In the genomic region with DNA sequence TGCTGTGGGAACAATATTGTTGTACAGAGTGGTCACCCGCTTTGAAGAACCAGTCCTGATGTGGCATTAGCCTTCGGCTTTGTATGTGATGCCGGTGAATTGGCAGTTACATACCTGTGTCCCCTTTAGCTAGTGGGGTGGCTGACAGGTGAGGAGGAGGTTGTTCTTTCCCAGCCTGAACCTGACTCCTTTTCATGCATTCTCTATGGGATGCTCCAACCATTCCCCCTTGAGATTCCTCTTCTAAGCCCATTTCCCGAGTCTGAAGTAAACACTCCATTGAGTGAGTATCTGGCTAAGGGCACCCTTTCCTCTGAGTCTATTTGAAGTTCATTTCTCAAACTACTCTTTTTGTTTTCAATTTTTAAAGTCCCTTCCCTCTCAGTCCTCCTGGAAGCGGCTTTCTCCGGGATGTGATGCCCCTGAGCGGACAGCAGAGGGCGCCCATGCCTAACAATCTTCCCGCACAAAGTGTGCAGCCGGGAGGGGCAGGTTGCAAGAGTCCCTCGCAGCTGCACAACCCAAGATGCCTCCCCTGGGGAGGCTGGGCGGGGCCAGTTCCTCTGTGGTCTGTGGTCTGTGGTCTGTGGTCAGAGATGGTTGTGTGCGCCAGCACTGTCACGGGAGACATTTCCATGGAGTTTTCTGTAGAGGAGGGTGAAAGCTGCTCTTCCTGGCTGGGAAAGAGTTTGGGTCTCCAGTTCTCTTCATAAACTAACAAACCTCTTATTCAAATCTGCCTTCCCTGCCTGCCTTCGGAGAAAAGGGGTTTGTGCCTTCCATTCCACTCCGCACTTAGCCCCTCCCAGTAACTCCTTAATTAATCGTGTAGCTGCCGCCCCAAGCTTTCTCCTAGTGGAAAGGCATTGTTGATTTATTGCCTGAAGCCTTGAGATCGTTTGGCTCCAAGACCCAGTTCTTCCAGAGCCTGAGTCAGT, we compare ENCODE assay signal across 8 cellular contexts. TPM values are rescaled to one million over a fixed set of nuclear protein-coding genes. Genes with fewer than 3 reads are reported as not detected.
A peak's percentile ranks its signal among the peaks of the same experiment; 100 is the strongest.
DNase-seq lines count a peak whose midpoint lies in the region; ATAC-seq and TF ChIP-seq lines count a peak whose summit lies in the region.

No MANE protein-coding gene starts in this region.

- peak overlapping the region; percentile 91 to 99 (median 96) for H3K27ac Mint-ChIP-seq in IgD-negative memory B cell
- peak overlapping the region; percentile 91 for H3K27ac Mint-ChIP-seq in stimulated activated naive CD8-positive, alpha-beta T cell treated with anti-CD3 and anti-CD28 coated beads, Interleukin-15, Interleukin-2, amounts not matched to agents 100 ng/mL and 50 ng/mL, for 24 hours

- peaks cover 0 to 4% (median 0%) of the 10 kb centered on the region in 3 donors for H3K9me3 Mint-ChIP-seq in IgD-negative memory B cell
- no peaks in the 10 kb centered on the region for H3K9me3 Mint-ChIP-seq in activated T-cell treated with anti-CD3 and anti-CD28 coated beads, Interleukin-2, amount 50 U/mL, for 4 hours
- no peaks in the 10 kb centered on the region for H3K9me3 Mint-ChIP-seq in stimulated activated naive CD8-positive, alpha-beta T cell treated with anti-CD3 and anti-CD28 coated beads, Interleukin-15, Interleukin-2, amounts not matched to agents 100 ng/mL and 50 ng/mL, for 24 hours

- no peaks in the 10 kb centered on the region for H3K9me2 ChIP-seq in neural cell (ENCODE audit: insufficient read depth, low read length)

- no peaks in the 10 kb centered on the region for H3K79me2 ChIP-seq in DND-41 (ENCODE audit: insufficient read depth, low read length)
- H3K79me2 ChIP-seq in fibroblast of lung (ENCODE audit: control insufficient read depth, insufficient read depth, low read length), result no peaks in the 10 kb centered on the region
- no peaks in the 10 kb centered on the region for H3K79me2 ChIP-seq in neural cell (replicated peaks; ENCODE audit: insufficient read depth, low read length)

- H3K27ac ChIP-seq in DND-41 (ENCODE audit: low read length) (no peak overlapping the region), fibroblast of lung (ENCODE audit: insufficient read depth, low read length) (no peak overlapping the region), neural cell (ENCODE audit: low read length) (no peak overlapping the region)

- H3K27me3 ChIP-seq in DND-41 (ENCODE audit: insufficient read depth, low read length, poor library complexity), result peaks cover 79% of the 10 kb centered on the region
- peaks cover 16% of the 10 kb centered on the region for H3K27me3 ChIP-seq in fibroblast of lung (ENCODE audit: control insufficient read depth, insufficient read depth, low read length)
- H3K27me3 ChIP-seq in neural cell (ENCODE audit: insufficient read depth, low read depth, low read length), result no peaks in the 10 kb centered on the region

- no peaks in the 10 kb centered on the region for H3K36me3 ChIP-seq in DND-41 (ENCODE audit: insufficient read depth, low read length)
- H3K36me3 ChIP-seq in fibroblast of lung (ENCODE audit: control insufficient read depth, insufficient read depth, low read length), result no peaks in the 10 kb centered on the region
- H3K36me3 ChIP-seq in neural cell (ENCODE audit: insufficient read depth, low read length), result no peaks in the 10 kb centered on the region

- no peaks in the 10 kb centered on the region for H3F3A ChIP-seq in neural cell (ENCODE audit: insufficient read depth, low read length, poor library complexity, severe bottlenecking)

- H3K4me1 ChIP-seq in DND-41 (ENCODE audit: insufficient read depth, low read length) (peaks cover 12% of the 10 kb centered on the region), fibroblast of lung (ENCODE audit: control insufficient read depth, extremely low read depth, insufficient read depth, low read length) (peaks cover 3% of the 10 kb centered on the region)

- H2AFZ ChIP-seq in DND-41 (ENCODE audit: low read depth, low read length), result no peak overlapping the region
- no peak overlapping the region for H2AFZ ChIP-seq in fibroblast of lung (ENCODE audit: low read length)
- H2AFZ ChIP-seq in neural cell (ENCODE audit: low read depth, low read length), result no peak overlapping the region

- no peaks in the 10 kb centered on the region for H3K36me3 Mint-ChIP-seq in IgD-negative memory B cell
- H3K36me3 Mint-ChIP-seq in activated T-cell treated with anti-CD3 and anti-CD28 coated beads, Interleukin-2, amount 50 U/mL, for 4 hours (ENCODE audit: insufficient read depth), result no peaks in the 10 kb centered on the region
- H3K36me3 Mint-ChIP-seq in stimulated activated naive CD8-positive, alpha-beta T cell treated with anti-CD3 and anti-CD28 coated beads, Interleukin-15, Interleukin-2, amounts not matched to agents 100 ng/mL and 50 ng/mL, for 24 hours (ENCODE audit: low read depth), result no peaks in the 10 kb centered on the region

- peak overlapping the region in 3 of 4 donors; percentile 74 to 83 (median 80) for H3K4me3 Mint-ChIP-seq in IgD-negative memory B cell
- H3K4me3 Mint-ChIP-seq in activated T-cell treated with anti-CD3 and anti-CD28 coated beads, Interleukin-2, amount 50 U/mL, for 4 hours, result peak overlapping the region; percentile 54
- H3K4me3 Mint-ChIP-seq in stimulated activated naive CD8-positive, alpha-beta T cell treated with anti-CD3 and anti-CD28 coated beads, Interleukin-15, Interleukin-2, amounts not matched to agents 100 ng/mL and 50 ng/mL, for 24 hours, result peak overlapping the region; percentile 66

- ATAC-seq in DND-41 (ENCODE audit: insufficient read depth, low read depth) (peak; percentile 100), GM21723 (IDR thresholded peaks at IDR 0.05; ENCODE audit: unreplicated experiment) (peak; percentile 98)
- ATAC-seq in activated T-cell treated with anti-CD3 and anti-CD28 coated beads, Interleukin-2, amount 50 U/mL, for 4 hours, result peak; percentile 98 to 99

- H3K4me3 ChIP-seq in DND-41 (ENCODE audit: low read depth in 1 of 2, low read length in 2 of 2) (no peak overlapping the region), fibroblast of lung (replicated peaks in 1 of 4; ENCODE audit: control extremely low read depth in 1 of 4, insufficient read depth in 1 of 4, low read depth in 3 of 4, low read length in 4 of 4) (peak overlapping the region in 2 of 4 experiments; percentile 26 to 32), neural cell (ENCODE audit: low read length) (peak overlapping the region; percentile 48)

- TF ChIP-seq CTCF in DND-41 (IDR thresholded peaks at IDR 0.05; ENCODE audit: borderline replicate concordance, extremely low read depth, low read length, poor library complexity, severe bottlenecking), result peak; percentile 96
- TF ChIP-seq CTCF in fibroblast of lung (conservative IDR thresholded peaks at IDR 0.05 in 1 of 2, IDR thresholded peaks at IDR 0.05 in 1 of 2; ENCODE audit: low read depth in 1 of 2, low read length in 2 of 2), result peak; percentile 91 to 96
- peak; percentile 96 for TF ChIP-seq CTCF in neural cell (IDR thresholded peaks at IDR 0.05; ENCODE audit: poor library complexity, severe bottlenecking)

- no peak overlapping the region for H3K9ac ChIP-seq in DND-41 (ENCODE audit: low read depth, low read length)
- no peak overlapping the region for H3K9ac ChIP-seq in fibroblast of lung (ENCODE audit: insufficient read depth, low read length)
- H3K9ac ChIP-seq in neural cell (ENCODE audit: low read length), result no peak overlapping the region

- H3K9me3 ChIP-seq in DND-41 (ENCODE audit: insufficient read depth, low read length, severe bottlenecking), result no peaks in the 10 kb centered on the region
- H3K9me3 ChIP-seq in fibroblast of lung (ENCODE audit: control insufficient read depth, insufficient read depth, low read depth, low read length), result no peaks in the 10 kb centered on the region
- H3K9me3 ChIP-seq in neural cell (ENCODE audit: low read length), result no peaks in the 10 kb centered on the region

- peak; percentile 91 for TF ChIP-seq RAD21 in neural cell (conservative IDR thresholded peaks at IDR 0.05)

- H3K27me3 Mint-ChIP-seq in IgD-negative memory B cell, result peaks cover 85% of the 10 kb centered on the region
- H3K27me3 Mint-ChIP-seq in activated T-cell treated with anti-CD3 and anti-CD28 coated beads, Interleukin-2, amount 50 U/mL, for 4 hours (ENCODE audit: low read depth), result peaks cover 73% of the 10 kb centered on the region
- H3K27me3 Mint-ChIP-seq in stimulated activated naive CD8-positive, alpha-beta T cell treated with anti-CD3 and anti-CD28 coated beads, Interleukin-15, Interleukin-2, amounts not matched to agents 100 ng/mL and 50 ng/mL, for 24 hours, result peaks cover 89% of the 10 kb centered on the region

- H4K20me1 ChIP-seq in DND-41 (ENCODE audit: insufficient read depth, low read length) (peaks cover 75% of the 10 kb centered on the region), fibroblast of lung (ENCODE audit: control insufficient read depth, extremely low read depth, insufficient read depth, low read length) (no peaks in the 10 kb centered on the region), neural cell (ENCODE audit: insufficient read depth) (no peaks in the 10 kb centered on the region)

- peaks cover 12 to 22% (median 12%) of the 10 kb centered on the region in 3 donors for H3K4me1 Mint-ChIP-seq in IgD-negative memory B cell
- H3K4me1 Mint-ChIP-seq in activated T-cell treated with anti-CD3 and anti-CD28 coated beads, Interleukin-2, amount 50 U/mL, for 4 hours (ENCODE audit: low read depth), result peaks cover 19% of the 10 kb centered on the region
- H3K4me1 Mint-ChIP-seq in stimulated activated naive CD8-positive, alpha-beta T cell treated with anti-CD3 and anti-CD28 coated beads, Interleukin-15, Interleukin-2, amounts not matched to agents 100 ng/mL and 50 ng/mL, for 24 hours (ENCODE audit: low read depth), result peaks cover 15% of the 10 kb centered on the region

- DNase-seq in DND-41 (peak; percentile 97), fibroblast of lung (ENCODE audit: low read depth in 2 of 2) (peak; percentile 92 to 93)
- DNase-seq in activated T-cell treated with anti-CD3 and anti-CD28 coated beads, Interleukin-2, amount 50 U/mL, for 4 hours, result peak; percentile 86

- no peak for TF ChIP-seq EP300 in neural cell (conservative IDR thresholded peaks at IDR 0.05; ENCODE audit: poor library complexity, severe bottlenecking)

- H3K4me2 ChIP-seq in DND-41 (ENCODE audit: insufficient read depth, low read length) (peak overlapping the region; percentile 40), fibroblast of lung (ENCODE audit: extremely low read depth, insufficient read depth, low read length) (peak overlapping the region; percentile 1), neural cell (ENCODE audit: low read length) (no peak overlapping the region)

RNA-seq across cellular contexts. Expression of a gene that starts 36.4 kb away (rescaled TPM):
- polyA plus RNA-seq in IgD-negative memory B cell, result not detected
- not detected for polyA plus RNA-seq in PFSK-1 (2012; ENCODE audit: insufficient read length, low read depth)
- total RNA-seq in activated T-cell treated with anti-CD3 and anti-CD28 coated beads, Interleukin-2, amount 50 U/mL, for 4 hours, result not detected
- total RNA-seq in fibroblast of lung, result not detected in 2 replicates
- polyA plus RNA-seq in fibroblast of lung, result not detected in 2 replicates
- not detected in 2 replicates for polyA plus RNA-seq in fibroblast of lung (2012)
- polyA minus RNA-seq in fibroblast of lung (ENCODE audit: low replicate concordance), result not detected in 2 replicates
- 0.47 and 0.52 TPM in 2 replicates for polyA plus RNA-seq in neural cell
- 0.69 TPM in 1 of 2 replicates, not detected in the other for polyA minus RNA-seq in neural cell

RNA-seq across cellular contexts. Expression of a gene that starts 52.0 kb away (rescaled TPM):
- polyA plus RNA-seq in IgD-negative memory B cell, result not detected
- polyA plus RNA-seq in PFSK-1 (2012; ENCODE audit: insufficient read length, low read depth), result not detected
- not detected for total RNA-seq in activated T-cell treated with anti-CD3 and anti-CD28 coated beads, Interleukin-2, amount 50 U/mL, for 4 hours
- total RNA-seq in fibroblast of lung, result under 0.01 and 0.26 TPM in 2 replicates
- 0.31 TPM in 1 of 2 replicates, not detected in the other for polyA plus RNA-seq in fibroblast of lung
- polyA plus RNA-seq in fibroblast of lung (2012), result 0.13 TPM in 1 of 2 replicates, not detected in the other
- not detected in 2 replicates for polyA minus RNA-seq in fibroblast of lung (ENCODE audit: low replicate concordance)
- polyA plus RNA-seq in neural cell, result 0.78 and 2.1 TPM in 2 replicates
- polyA minus RNA-seq in neural cell, result 0.73 and 1.3 TPM in 2 replicates
